Comparison of ENCODE assay signal across 8 cellular contexts in the genomic region with DNA sequence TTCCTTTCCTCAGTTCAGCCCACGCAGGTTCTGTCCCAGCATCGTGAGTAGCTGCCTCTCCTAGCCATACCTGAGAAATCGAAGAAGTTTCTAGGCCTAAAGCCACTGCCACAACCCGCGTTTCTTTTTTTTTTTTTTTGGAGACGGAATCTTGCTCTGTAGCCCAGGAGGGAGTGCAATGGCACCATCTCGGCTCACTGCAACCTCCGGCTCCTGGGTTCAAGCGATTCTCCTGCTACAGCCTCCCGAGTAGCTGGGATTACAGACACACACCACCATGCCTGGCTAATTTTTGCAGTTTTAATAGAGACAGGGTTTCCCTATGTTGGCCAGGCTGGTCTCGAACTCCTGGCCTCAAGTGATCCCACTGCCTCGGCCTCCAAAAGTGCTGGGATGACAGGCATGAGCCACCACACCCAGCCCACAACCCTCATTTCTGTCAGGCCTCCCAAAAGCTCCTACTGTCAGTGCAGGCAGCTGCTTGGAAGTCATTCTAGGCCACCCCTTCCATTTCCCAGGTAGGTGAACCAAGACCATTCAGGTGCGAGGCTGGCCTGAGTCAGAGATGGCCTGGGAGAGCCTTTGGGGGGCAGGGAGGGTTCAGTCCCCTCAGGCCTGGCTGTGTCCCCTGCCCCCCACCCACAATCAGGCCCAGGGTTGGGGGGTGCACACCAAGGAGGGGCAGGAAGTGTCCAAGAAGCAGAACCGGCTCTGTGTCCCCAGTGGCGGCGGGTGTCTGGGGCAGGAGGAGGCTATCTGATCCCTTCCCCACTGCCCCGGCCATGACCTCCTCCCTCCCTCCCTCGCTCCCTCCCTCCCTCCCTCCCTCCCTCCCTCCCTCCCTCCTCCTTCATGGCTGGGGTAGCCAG. TPM values are rescaled to one million over a fixed set of nuclear protein-coding genes. Genes with fewer than 3 reads are reported as not detected.
DNase-seq lines count a peak whose midpoint lies in the region; ATAC-seq and TF ChIP-seq lines count a peak whose summit lies in the region.

No MANE protein-coding gene starts in this region.

- 0 out of 2 replicates have a peak overlapping the region, but pooled peaks have one; percentile 22 for H2AFZ ChIP-seq in OCI-LY3 (ENCODE audit: low read depth, low read length)

- H3K79me2 ChIP-seq in OCI-LY3 (ENCODE audit: low read length), result no peaks in the 10 kb centered on the region

- no peak for TF ChIP-seq CTCF in OCI-LY3 (IDR thresholded peaks at IDR 0.05; ENCODE audit: low read depth, low read length)
- no peak for TF ChIP-seq CTCF in dorsolateral prefrontal cortex (IDR thresholded peaks at IDR 0.05 in 54 of 56, conservative IDR thresholded peaks at IDR 0.05 in 2 of 56; ENCODE audit: low read depth in 1 of 56, partially characterized antibody in 56 of 56)
- TF ChIP-seq CTCF in neutrophil (IDR thresholded peaks at IDR 0.05), result no peak

- peak overlapping the region; percentile 94 for H3K4me2 ChIP-seq in OCI-LY3 (ENCODE audit: low read length)

- DNase-seq in CMK (ENCODE audit: low read depth) (peak; percentile 65), dorsolateral prefrontal cortex (no peak)

- H3K4me3 ChIP-seq in OCI-LY3 (ENCODE audit: low read length) (peak overlapping the region; percentile 82), dorsolateral prefrontal cortex (peak overlapping the region in 30 of 59 donors; percentile 11 to 71 (median 65)), neutrophil (ENCODE audit: low read depth in 1 of 2, low read length in 1 of 2) (peak overlapping the region; percentile 52 to 59)

- H3K36me3 ChIP-seq in OCI-LY3 (replicated peaks; ENCODE audit: low read depth, low read length) (no peaks in the 10 kb centered on the region), neutrophil (no peaks in the 10 kb centered on the region)

- intact Hi-C loops in dorsolateral prefrontal cortex (cut with DNase I), result loop anchor here (5.0 kb wide), 1 partner anchor 44 kb away; no protein-coding TSS in a partner anchor

- ATAC-seq in HG03521 (IDR thresholded peaks at IDR 0.05; ENCODE audit: unreplicated experiment) (no peak), HG02884 (IDR thresholded peaks at IDR 0.05; ENCODE audit: unreplicated experiment) (no peak), HG02870 (IDR thresholded peaks at IDR 0.05; ENCODE audit: unreplicated experiment) (no peak), GM21619 (IDR thresholded peaks at IDR 0.05; ENCODE audit: unreplicated experiment) (no peak)

- no peaks in the 10 kb centered on the region for H3K9me3 ChIP-seq in OCI-LY3 (ENCODE audit: insufficient read depth, low read length)
- no peaks in the 10 kb centered on the region for H3K9me3 ChIP-seq in neutrophil

- H3K4me1 ChIP-seq in OCI-LY3 (ENCODE audit: low read length) (peaks cover 34% of the 10 kb centered on the region), neutrophil (ENCODE audit: control insufficient read depth in 1 of 2, insufficient read depth in 1 of 2, low read depth in 1 of 2, low read length in 1 of 2) (peaks cover 18 to 21% of the 10 kb centered on the region in 2 experiments)

- no peak overlapping the region for H3K27ac ChIP-seq in OCI-LY3 (ENCODE audit: low read length)
- H3K27ac ChIP-seq in dorsolateral prefrontal cortex, result peak overlapping the region in 55 of 59 donors; percentile 28 to 98 (median 80)
- H3K27ac ChIP-seq in neutrophil, result no peak overlapping the region

- H4K20me1 ChIP-seq in OCI-LY3 (ENCODE audit: insufficient read depth, low read length), result no peaks in the 10 kb centered on the region

- H3K9ac ChIP-seq in OCI-LY3 (ENCODE audit: low read length), result no peak overlapping the region

- H3K27me3 ChIP-seq in OCI-LY3 (ENCODE audit: low read depth, low read length), result peaks cover 14% of the 10 kb centered on the region
- H3K27me3 ChIP-seq in dorsolateral prefrontal cortex, result no peaks in the 10 kb centered on the region
- H3K27me3 ChIP-seq in neutrophil, result peaks cover 71% of the 10 kb centered on the region

RNA-seq across cellular contexts. Expression of a gene that starts 47.2 kb away (rescaled TPM):
- 10 to 100 TPM; 29.4 to 56.2 (median 42.8) TPM for total RNA-seq in dorsolateral prefrontal cortex

Comparison
In these comparisons a context has a peak if more than half of its experiments do, and no peak if none do; other contexts are left out.
1. H3K27ac ChIP-seq: peak in dorsolateral prefrontal cortex (55 of 59); none in OCI-LY3 (single experiment) and neutrophil (single experiment).
2. Peak in every context shown above with its lines, with median percentiles within 50 percentile points of each other: H3K4me3 ChIP-seq.